In genomic region chr20:19735446-19735845, GRCh38 we compare ENCODE assay signal across 8 cellular contexts. TPM values are rescaled to one million over a fixed set of nuclear protein-coding genes. Genes with fewer than 3 reads are reported as not detected.
DNase-seq lines count a peak whose midpoint lies in the region; ATAC-seq and TF ChIP-seq lines count a peak whose summit lies in the region.

No MANE protein-coding gene starts in this region.

- no peaks in the 10 kb centered on the region for H3K9me2 ChIP-seq in HCT116 (ENCODE audit: insufficient read depth)

- no peak overlapping the region for H3K9ac ChIP-seq in HCT116 (ENCODE audit: low read length)

- POLR2A ChIA-PET in HCT116 (lab: Charles Lee): no interaction called here

- H3K9me3 ChIP-seq in HCT116 (ENCODE audit: control insufficient read depth in 1 of 2, insufficient read depth in 1 of 2, low read depth in 1 of 2, low read length in 2 of 2): no peaks in the 10 kb centered on the region
- no peaks in the 10 kb centered on the region for H3K9me3 ChIP-seq in Peyer's patch
- no peaks in the 10 kb centered on the region for H3K9me3 ChIP-seq in esophagus (ENCODE audit: control insufficient read depth in 2 of 2, insufficient read depth in 1 of 2, low read depth in 1 of 2, low read length in 1 of 2)

- no peak for TF ChIP-seq RAD21 in HCT116 (IDR thresholded peaks at IDR 0.05; ENCODE audit: low read depth)

- ATAC-seq in HCT116 (peak; percentile 87), GM21515 (IDR thresholded peaks at IDR 0.05; ENCODE audit: unreplicated experiment) (no peak), HG03175 (IDR thresholded peaks at IDR 0.05; ENCODE audit: unreplicated experiment) (no peak)

- H3K27ac ChIP-seq in HCT116 (ENCODE audit: low read depth, low read length) (no peak overlapping the region), Peyer's patch (peak overlapping the region in 3 of 4 donors; percentile 29 to 49 (median 37)), esophagus (ENCODE audit: low read depth in 2 of 2, low read length in 1 of 2) (peak overlapping the region; percentile 90 to 93)

- TF ChIP-seq POLR2A in HCT116 (IDR thresholded peaks at IDR 0.05; ENCODE audit: borderline replicate concordance, extremely low read depth, insufficient read depth, insufficient read length) (no peak), Peyer's patch (IDR thresholded peaks at IDR 0.05) (no peak)

- 11 to 15% methylated on average over 6 of the region's 6 CpGs for WGBS in esophagus, 2 donors

- H4K20me1 ChIP-seq in HCT116 (ENCODE audit: insufficient read depth): no peaks in the 10 kb centered on the region

- peak overlapping the region; percentile 96 for H2AFZ ChIP-seq in HCT116 (ENCODE audit: low read depth, low read length, poor library complexity, severe bottlenecking)

- H3K79me2 ChIP-seq in HCT116 (ENCODE audit: insufficient read depth, low read length): no peaks in the 10 kb centered on the region

- no peak for TF ChIP-seq CTCF in HCT116 (IDR thresholded peaks at IDR 0.05 in 2 of 3, conservative IDR thresholded peaks at IDR 0.05 in 1 of 3; ENCODE audit: borderline replicate concordance in 1 of 3, insufficient read depth in 1 of 3, low read depth in 2 of 3, low read length in 2 of 3)
- TF ChIP-seq CTCF in Peyer's patch (IDR thresholded peaks at IDR 0.05): no peak

- RAD21 ChIA-PET in HCT116 (lab: Charles Lee; ENCODE audit: low non-redundant PET in 1 of 2, low total read pairs in 2 of 2, uncharacterized antibody in 2 of 2, unreplicated experiment in 2 of 2): no interaction called here

- intact Hi-C loops in HCT116 (cut with micrococcal nuclease): no loop called here

- BruUV-seq in HCT116 (replicated peaks; lab: Mats Ljungman, UMichigan): no TSS peak

- no peaks in the 10 kb centered on the region for H3K36me3 ChIP-seq in HCT116 (ENCODE audit: control insufficient read depth in 1 of 2, insufficient read depth in 2 of 2, low read length in 2 of 2)
- H3K36me3 ChIP-seq in Peyer's patch: no peaks in the 10 kb centered on the region
- no peaks in the 10 kb centered on the region for H3K36me3 ChIP-seq in esophagus (ENCODE audit: control insufficient read depth in 2 of 2, insufficient read depth in 2 of 2, low read length in 1 of 2)

- H3K4me3 ChIP-seq in HCT116 (replicated peaks in 1 of 2; ENCODE audit: low read depth in 1 of 2, low read length in 2 of 2) (no peak overlapping the region), Peyer's patch (no peak overlapping the region), esophagus (ENCODE audit: low read depth in 1 of 2, low read length in 2 of 2) (no peak overlapping the region)

- H3K27me3 ChIP-seq in HCT116 (ENCODE audit: insufficient read depth, low read length) (no peaks in the 10 kb centered on the region), Peyer's patch (no peaks in the 10 kb centered on the region), esophagus (ENCODE audit: control insufficient read depth in 1 of 2, insufficient read depth in 2 of 2, low read length in 2 of 2) (no peaks in the 10 kb centered on the region)

- CTCF ChIA-PET in HCT116 (lab: Charles Lee): interaction anchor here (1.0 kb wide), 1 partner anchor 42 kb away, joined by 3 read pairs; no protein-coding TSS in a partner anchor

- H3K4me2 ChIP-seq in HCT116 (ENCODE audit: low read length): peak overlapping the region; percentile 50

- H3K4me1 ChIP-seq in HCT116 (ENCODE audit: control insufficient read depth in 1 of 2, insufficient read depth in 2 of 2, low read length in 2 of 2) (peaks cover 4 to 34% of the 10 kb centered on the region in 2 experiments; a peak in 3 of 4 replicates), Peyer's patch (peaks cover 0 to 24% (median 0%) of the 10 kb centered on the region in 4 donors), esophagus (ENCODE audit: control insufficient read depth in 2 of 2, insufficient read depth in 2 of 2, low read length in 1 of 2) (peaks cover 0 to 4% of the 10 kb centered on the region in 2 donors)

- DNase-seq in AG08396 (ENCODE audit: low spot score) (peak; percentile 69), HCT116 (ENCODE audit: low read depth, low spot score) (peak; percentile 19), Peyer's patch (peak in 2 of 3 donors; percentile 71 to 82), mucosa of gallbladder (ENCODE audit: low spot score) (peak; percentile 73)
- no peak for DNase-seq in activated effector memory CD4-positive, alpha-beta T cell treated with Interleukin-2 at 50 U/mL for 16 hours

TF ChIP-seq in HCT116, 20 proteins besides CTCF, POLR2A, EP300 and RAD21:
- TF ChIP-seq EZH2 (IDR thresholded peaks at IDR 0.05): no peak
- peak; percentile 64 for TF ChIP-seq FOSL1 (IDR thresholded peaks at IDR 0.05; ENCODE audit: low read depth)
- TF ChIP-seq SP1 (IDR thresholded peaks at IDR 0.05; ENCODE audit: low read depth): no peak
- TF ChIP-seq, protein P1, sequence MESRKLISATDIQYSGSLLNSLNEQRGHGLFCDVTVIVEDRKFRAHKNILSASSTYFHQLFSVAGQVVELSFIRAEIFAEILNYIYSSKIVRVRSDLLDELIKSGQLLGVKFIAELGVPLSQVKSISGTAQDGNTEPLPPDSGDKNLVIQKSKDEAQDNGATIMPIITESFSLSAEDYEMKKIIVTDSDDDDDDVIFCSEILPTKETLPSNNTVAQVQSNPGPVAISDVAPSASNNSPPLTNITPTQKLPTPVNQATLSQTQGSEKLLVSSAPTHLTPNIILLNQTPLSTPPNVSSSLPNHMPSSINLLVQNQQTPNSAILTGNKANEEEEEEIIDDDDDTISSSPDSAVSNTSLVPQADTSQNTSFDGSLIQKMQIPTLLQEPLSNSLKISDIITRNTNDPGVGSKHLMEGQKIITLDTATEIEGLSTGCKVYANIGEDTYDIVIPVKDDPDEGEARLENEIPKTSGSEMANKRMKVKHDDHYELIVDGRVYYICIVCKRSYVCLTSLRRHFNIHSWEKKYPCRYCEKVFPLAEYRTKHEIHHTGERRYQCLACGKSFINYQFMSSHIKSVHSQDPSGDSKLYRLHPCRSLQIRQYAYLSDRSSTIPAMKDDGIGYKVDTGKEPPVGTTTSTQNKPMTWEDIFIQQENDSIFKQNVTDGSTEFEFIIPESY (IDR thresholded peaks at IDR 0.05; ENCODE audit: extremely low read depth, insufficient replicate concordance, low read length): no peak
- no peak for TF ChIP-seq EZH2phosphoT487 (IDR thresholded peaks at IDR 0.05; ENCODE audit: borderline replicate concordance)
- TF ChIP-seq EGR1 (IDR thresholded peaks at IDR 0.05; ENCODE audit: low read depth): no peak
- no peak for TF ChIP-seq SIN3A (IDR thresholded peaks at IDR 0.05; ENCODE audit: low read depth)
- no peak for TF ChIP-seq CBX3 (IDR thresholded peaks at IDR 0.05; ENCODE audit: low read depth)
- TF ChIP-seq, protein P2, sequence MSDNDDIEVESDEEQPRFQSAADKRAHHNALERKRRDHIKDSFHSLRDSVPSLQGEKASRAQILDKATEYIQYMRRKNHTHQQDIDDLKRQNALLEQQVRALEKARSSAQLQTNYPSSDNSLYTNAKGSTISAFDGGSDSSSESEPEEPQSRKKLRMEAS (IDR thresholded peaks at IDR 0.05): peak; percentile 56
- TF ChIP-seq REST (IDR thresholded peaks at IDR 0.05; ENCODE audit: low read depth): no peak
- TF ChIP-seq ZFX (IDR thresholded peaks at IDR 0.05): no peak
- peak; percentile 37; the same call in 1 of the 2 replicates for TF ChIP-seq POLR2AphosphoS5 (IDR thresholded peaks at IDR 0.05; ENCODE audit: low read depth, low read length)
- no peak for TF ChIP-seq CEBPB (IDR thresholded peaks at IDR 0.05; ENCODE audit: low read depth)
- TF ChIP-seq SRF (IDR thresholded peaks at IDR 0.05; ENCODE audit: low read depth): no peak
- TF ChIP-seq JUND (IDR thresholded peaks at IDR 0.05): peak; percentile 52
- no peak for TF ChIP-seq TCF7L2 (IDR thresholded peaks at IDR 0.05; ENCODE audit: borderline replicate concordance, extremely low read depth, insufficient read depth, insufficient read length)
- no peak for TF ChIP-seq YY1 (IDR thresholded peaks at IDR 0.05; ENCODE audit: extremely low read depth, insufficient replicate concordance, low read depth, low read length)
- TF ChIP-seq, protein P3, sequence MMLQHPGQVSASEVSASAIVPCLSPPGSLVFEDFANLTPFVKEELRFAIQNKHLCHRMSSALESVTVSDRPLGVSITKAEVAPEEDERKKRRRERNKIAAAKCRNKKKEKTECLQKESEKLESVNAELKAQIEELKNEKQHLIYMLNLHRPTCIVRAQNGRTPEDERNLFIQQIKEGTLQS (IDR thresholded peaks at IDR 0.05): no peak
- TF ChIP-seq ELF1 (IDR thresholded peaks at IDR 0.05; ENCODE audit: borderline replicate concordance, low read depth): no peak

RNA-seq across cellular contexts. Expression of gene RIN2, which starts 22.6 kb away (rescaled TPM):
- total RNA-seq in HCT116 (2021; ENCODE audit: unreplicated experiment) (1.5 TPM), Peyer's patch (100 to 1,000 TPM in 3 of 4 donors, 10 to 100 TPM in 1; 65.2 to 181 (median 149) TPM), mucosa of gallbladder (88.7 TPM)
- polyA plus RNA-seq in HCT116 (2012): 0.37 and 0.53 TPM in 2 replicates
- 10 to 100 TPM; 11.8 to 14.0 TPM for polyA plus RNA-seq in esophagus

Comparison
In these comparisons a context has a peak if more than half of its experiments do, and no peak if none do; other contexts are left out.
1. RNA of gene RIN2, which starts 22.6 kb away (total RNA-seq): 65.2 to 181 TPM in Peyer's patch and 88.7 TPM in mucosa of gallbladder (single experiment); 1.5 TPM in HCT116 (single experiment); every median in the first group is over 10 times any median in the second.